ENCODE assay signal across 11 cellular contexts in the genomic region with DNA sequence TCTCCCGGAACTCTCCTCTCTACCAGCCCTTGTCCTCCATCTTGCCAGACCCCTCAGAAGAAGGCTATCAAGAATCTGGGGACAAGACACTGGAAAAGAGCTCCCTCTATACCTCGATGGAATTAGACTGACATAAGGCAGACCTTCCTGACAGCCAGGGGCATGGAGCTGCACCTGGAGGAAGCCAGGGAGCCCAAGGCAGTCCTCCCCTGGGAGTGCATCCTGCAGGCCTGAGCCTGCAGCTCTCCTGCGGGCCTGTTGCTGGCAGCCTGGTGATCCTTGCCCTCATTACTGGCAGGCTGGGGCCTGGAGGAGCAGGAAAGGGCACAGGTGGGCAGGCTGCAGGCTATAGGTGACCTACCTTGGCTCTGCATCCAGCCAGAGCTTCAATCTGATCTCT.
"Had no signal": no experiment of that assay in that cellular context is flagged by ENCODE, and none has a peak within 500 bp of the region (broad histone marks: within the 10 kb centered on the region; RNA-seq: fewer than 3 reads in every experiment).

No MANE protein-coding gene starts in this region.

- H3K27ac ChIP-seq: cardiac muscle cell, gastroesophageal sphincter, hepatocyte, parathyroid adenoma had no signal

- H3K27me3 ChIP-seq: cardiac muscle cell, gastroesophageal sphincter, hepatocyte had no signal

- H3K4me3 ChIP-seq: cardiac muscle cell, gastroesophageal sphincter, hepatocyte had no signal

- DNase-seq: activated CD4-positive, alpha-beta memory T cell treated with anti-CD3 and anti-CD28 coated beads for 36 hours; activated naive CD4-positive, alpha-beta T cell treated with Interleukin-2 at 50 U/mL for 16 hours; activated naive CD8-positive, alpha-beta T cell treated with anti-CD3 and anti-CD28 coated beads, Interleukin-2, amount 50 U/mL, for 24 hours; effector memory CD4-positive, alpha-beta T cell; stimulated activated CD4-positive, alpha-beta T cell treated with anti-CD3 and anti-CD28 coated beads, Interleukin-15, amount 100 ng/mL, for 24 hours; stimulated activated CD4-positive, alpha-beta T cell treated with anti-CD3 and anti-CD28 coated beads, Interleukin-4, amount 100 ng/mL, for 4 hours; T1000 had no signal

- ATAC-seq: activated naive CD8-positive, alpha-beta T cell treated with anti-CD3 and anti-CD28 coated beads, Interleukin-2, amount 50 U/mL, for 24 hours; gastroesophageal sphincter had no signal

- H3K9me3 ChIP-seq: gastroesophageal sphincter had no signal

- H3K4me1 ChIP-seq: gastroesophageal sphincter, parathyroid adenoma had no signal

- H3K36me3 ChIP-seq: cardiac muscle cell, gastroesophageal sphincter had no signal

- H3K4me2 ChIP-seq: hepatocyte had no signal

- H3K9ac ChIP-seq: parathyroid adenoma had no signal
